In genomic region chrX:154734101-154734781, GRCh38 we compare ENCODE assay signal across 1 cellular context.
A peak's percentile ranks its signal among the peaks of the same experiment; 100 is the strongest.
TF ChIP-seq lines count a peak whose summit lies in the region.

No MANE protein-coding gene starts in this region.

TF ChIP-seq in GM12878, 131 proteins besides CTCF, POLR2A, EP300 and RAD21:
- TF ChIP-seq NR2C1 (IDR thresholded peaks at IDR 0.05): no peak
- no peak for TF ChIP-seq IKZF1 (conservative IDR thresholded peaks at IDR 0.05)
- TF ChIP-seq YY1 (IDR thresholded peaks at IDR 0.05; ENCODE audit: low read depth, low read length): 0 out of 2 replicates have a peak, but pooled peaks have one; percentile 10
- no peak for TF ChIP-seq SIX5 (IDR thresholded peaks at IDR 0.05; ENCODE audit: low read depth, low read length, severe bottlenecking)
- TF ChIP-seq EGR1 (IDR thresholded peaks at IDR 0.05; ENCODE audit: borderline replicate concordance in 1 of 2, low read depth in 2 of 2, low read length in 2 of 2): 0 out of 3 replicates have a peak, but pooled peaks of 1 of the 2 experiments have one; percentile 27
- TF ChIP-seq ELK1 (IDR thresholded peaks at IDR 0.05; ENCODE audit: low read depth, low read length): no peak
- TF ChIP-seq, protein P1, sequence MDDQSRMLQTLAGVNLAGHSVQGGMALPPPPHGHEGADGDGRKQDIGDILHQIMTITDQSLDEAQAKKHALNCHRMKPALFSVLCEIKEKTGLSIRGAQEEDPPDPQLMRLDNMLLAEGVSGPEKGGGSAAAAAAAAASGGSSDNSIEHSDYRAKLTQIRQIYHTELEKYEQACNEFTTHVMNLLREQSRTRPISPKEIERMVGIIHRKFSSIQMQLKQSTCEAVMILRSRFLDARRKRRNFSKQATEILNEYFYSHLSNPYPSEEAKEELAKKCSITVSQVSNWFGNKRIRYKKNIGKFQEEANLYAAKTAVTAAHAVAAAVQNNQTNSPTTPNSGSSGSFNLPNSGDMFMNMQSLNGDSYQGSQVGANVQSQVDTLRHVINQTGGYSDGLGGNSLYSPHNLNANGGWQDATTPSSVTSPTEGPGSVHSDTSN (IDR thresholded peaks at IDR 0.05; ENCODE audit: insufficient replicate concordance, low read depth, low read length): no peak
- TF ChIP-seq ZNF274 (IDR thresholded peaks at IDR 0.05; ENCODE audit: insufficient read depth, insufficient read length): no peak
- TF ChIP-seq SREBF1 (IDR thresholded peaks at IDR 0.05; ENCODE audit: low read length): no peak
- no peak for TF ChIP-seq E4F1 (IDR thresholded peaks at IDR 0.05; ENCODE audit: borderline replicate concordance, partially characterized antibody)
- TF ChIP-seq IRF4 (IDR thresholded peaks at IDR 0.05; ENCODE audit: low read depth, low read length): 0 out of 2 replicates have a peak, but pooled peaks have one; percentile 28
- TF ChIP-seq ATF7 (IDR thresholded peaks at IDR 0.05; ENCODE audit: low read depth): no peak
- no peak for TF ChIP-seq BCLAF1 (IDR thresholded peaks at IDR 0.05)
- no peak for TF ChIP-seq ZNF217 (IDR thresholded peaks at IDR 0.05)
- TF ChIP-seq SREBF2 (IDR thresholded peaks at IDR 0.05; ENCODE audit: low read length): no peak
- TF ChIP-seq, protein P2, sequence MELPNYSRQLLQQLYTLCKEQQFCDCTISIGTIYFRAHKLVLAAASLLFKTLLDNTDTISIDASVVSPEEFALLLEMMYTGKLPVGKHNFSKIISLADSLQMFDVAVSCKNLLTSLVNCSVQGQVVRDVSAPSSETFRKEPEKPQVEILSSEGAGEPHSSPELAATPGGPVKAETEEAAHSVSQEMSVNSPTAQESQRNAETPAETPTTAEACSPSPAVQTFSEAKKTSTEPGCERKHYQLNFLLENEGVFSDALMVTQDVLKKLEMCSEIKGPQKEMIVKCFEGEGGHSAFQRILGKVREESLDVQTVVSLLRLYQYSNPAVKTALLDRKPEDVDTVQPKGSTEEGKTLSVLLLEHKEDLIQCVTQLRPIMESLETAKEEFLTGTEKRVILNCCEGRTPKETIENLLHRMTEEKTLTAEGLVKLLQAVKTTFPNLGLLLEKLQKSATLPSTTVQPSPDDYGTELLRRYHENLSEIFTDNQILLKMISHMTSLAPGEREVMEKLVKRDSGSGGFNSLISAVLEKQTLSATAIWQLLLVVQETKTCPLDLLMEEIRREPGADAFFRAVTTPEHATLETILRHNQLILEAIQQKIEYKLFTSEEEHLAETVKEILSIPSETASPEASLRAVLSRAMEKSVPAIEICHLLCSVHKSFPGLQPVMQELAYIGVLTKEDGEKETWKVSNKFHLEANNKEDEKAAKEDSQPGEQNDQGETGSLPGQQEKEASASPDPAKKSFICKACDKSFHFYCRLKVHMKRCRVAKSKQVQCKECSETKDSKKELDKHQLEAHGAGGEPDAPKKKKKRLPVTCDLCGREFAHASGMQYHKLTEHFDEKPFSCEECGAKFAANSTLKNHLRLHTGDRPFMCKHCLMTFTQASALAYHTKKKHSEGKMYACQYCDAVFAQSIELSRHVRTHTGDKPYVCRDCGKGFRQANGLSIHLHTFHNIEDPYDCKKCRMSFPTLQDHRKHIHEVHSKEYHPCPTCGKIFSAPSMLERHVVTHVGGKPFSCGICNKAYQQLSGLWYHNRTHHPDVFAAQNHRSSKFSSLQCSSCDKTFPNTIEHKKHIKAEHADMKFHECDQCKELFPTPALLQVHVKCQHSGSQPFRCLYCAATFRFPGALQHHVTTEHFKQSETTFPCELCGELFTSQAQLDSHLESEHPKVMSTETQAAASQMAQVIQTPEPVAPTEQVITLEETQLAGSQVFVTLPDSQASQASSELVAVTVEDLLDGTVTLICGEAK (IDR thresholded peaks at IDR 0.05; ENCODE audit: borderline replicate concordance): no peak
